ENCODE assay signal across 18 cellular contexts in genomic region chr16:9645911-9646310, GRCh38.
DNase-seq lines count a peak whose midpoint lies in the region; ATAC-seq, FAIRE-seq and TF ChIP-seq lines count a peak whose summit lies in the region.
"Had no signal": no experiment of that assay in that cellular context is flagged by ENCODE, and none has a peak within 500 bp of the region (broad histone marks: within the 10 kb centered on the region; RNA-seq: fewer than 3 reads in every experiment).

No MANE protein-coding gene starts in this region.

- H3K4me1 ChIP-seq in GM12878 (ENCODE audit: control insufficient read depth, insufficient read depth, low read length) (no peaks in the 10 kb centered on the region), mesendoderm (ENCODE audit: control insufficient read depth, low read depth, low read length) (no peaks in the 10 kb centered on the region), ovary (ENCODE audit: insufficient read depth) (no peaks in the 10 kb centered on the region), aorta (ENCODE audit: control insufficient read depth in 1 of 2, insufficient read depth in 2 of 2, low read length in 2 of 2) (no peaks in the 10 kb centered on the region)
- H3K4me1 ChIP-seq: A549, BE2C, Caco-2 had no signal

- H3K79me2 ChIP-seq in GM12878 (ENCODE audit: control insufficient read depth, insufficient read depth, low read length) (no peaks in the 10 kb centered on the region), mesendoderm (ENCODE audit: control insufficient read depth, insufficient read depth, low read length) (no peaks in the 10 kb centered on the region)

- H3K4ac ChIP-seq in mesendoderm (ENCODE audit: low read depth, low read length) = no peak overlapping the region

- peak; percentile 19; the same call in 1 of the 2 replicates for TF ChIP-seq RAD21 in GM12878 (IDR thresholded peaks at IDR 0.05; ENCODE audit: insufficient read depth, low read depth, low read length)

- H3K36me3 ChIP-seq in GM12878 (ENCODE audit: control insufficient read depth in 2 of 2, insufficient read depth in 2 of 2, low read length in 1 of 2) = no peaks in the 10 kb centered on the region
- H3K36me3 ChIP-seq in mesendoderm (ENCODE audit: control insufficient read depth, insufficient read depth, low read length) = no peaks in the 10 kb centered on the region
- H3K36me3 ChIP-seq in ovary = no peaks in the 10 kb centered on the region
- no peaks in the 10 kb centered on the region for H3K36me3 ChIP-seq in aorta (ENCODE audit: control insufficient read depth in 1 of 2, insufficient read depth in 2 of 2, low read length in 1 of 2)
- H3K36me3 ChIP-seq: BE2C had no signal

- H3K4me3 ChIP-seq in GM12878 = no peak overlapping the region
- H3K4me3 ChIP-seq in mesendoderm (ENCODE audit: low read length) = no peak overlapping the region
- no peak overlapping the region for H3K4me3 ChIP-seq in ovary
- H3K4me3 ChIP-seq in aorta (ENCODE audit: low read length in 2 of 2) = no peak overlapping the region
- H3K4me3 ChIP-seq: A549, K562 had no signal

- in situ Hi-C loops in GM12878 (cut with MboI) = loop anchor here (5.0 kb wide), 1 partner anchor 536 kb away; the partner anchor contains the start of gene GRIN2A

- intact Hi-C loops in GM12878 (cut with micrococcal nuclease; ENCODE audit: unreplicated experiment) = no loop called here
- intact Hi-C loops in ovary (cut with DNase I) = no loop called here
- intact Hi-C loops in aorta (cut with DNase I) = loop anchor here (2.0 to 5.0 kb wide), 2 partner anchors 535 to 536 kb away; partner anchors contain the start of gene GRIN2A (in 1 of the 2)

- DNase-seq in M059J (ENCODE audit: low read depth) = peak; percentile 24
- DNase-seq in GM12878 (ENCODE audit: low read depth, low spot score) = no peak
- DNase-seq in mesendoderm = peak; percentile 11
- DNase-seq in ovary = no peak
- no peak for DNase-seq in aorta
- DNase-seq: BE2C; Caco-2; CD8-positive, alpha-beta T cell; DMS53; GOT3; HCEC 1CT; HFFc6 had no signal

- POLR2A ChIA-PET in GM12878 (lab: Charles Lee) = no interaction called here

- H2BK5ac ChIP-seq in mesendoderm (ENCODE audit: low read length) = no peak overlapping the region

- no TSS peak for BruUV-seq in GM12878 (replicated peaks; lab: Mats Ljungman, UMichigan)

- ATAC-seq in GM12878 = 0 out of 3 replicates have a peak, but pooled peaks have one; percentile 44
- ATAC-seq in GM21723 (IDR thresholded peaks at IDR 0.05; ENCODE audit: unreplicated experiment) = no peak
- ATAC-seq in aorta (ENCODE audit: low FRiP score) = no peak
- ATAC-seq: A549; CD8-positive, alpha-beta T cell; K562 had no signal

- TF ChIP-seq CTCF in GM12878 (IDR thresholded peaks at IDR 0.05 in 2 of 3, conservative IDR thresholded peaks at IDR 0.05 in 1 of 3; ENCODE audit: control insufficient read depth in 2 of 3, extremely low read depth in 1 of 3, insufficient read depth in 1 of 3, low read depth in 3 of 3, low read length in 3 of 3) = peak in 2 of 3 experiments; percentile 4 to 13; a peak in 1 of 6 replicates
- no peak for TF ChIP-seq CTCF in ovary (IDR thresholded peaks at IDR 0.05)

- H3K56ac ChIP-seq in mesendoderm (ENCODE audit: low read length) = no peak overlapping the region

- no peaks in the 10 kb centered on the region for H3K79me1 ChIP-seq in mesendoderm (ENCODE audit: low read length)

- TF ChIP-seq EP300 in GM12878 (IDR thresholded peaks at IDR 0.05; ENCODE audit: borderline replicate concordance in 1 of 2, control insufficient read depth in 1 of 2, low read depth in 2 of 2, low read length in 2 of 2) (no peak), ovary (IDR thresholded peaks at IDR 0.05) (no peak)

- RAD21 ChIA-PET in GM12878 (lab: Charles Lee; ENCODE audit: unreplicated experiment) = interaction anchor here (0.5 to 0.6 kb wide), 3 partner anchors 80 to 535 kb away, joined by 3 read pairs; no protein-coding TSS in a partner anchor

- no peak for TF ChIP-seq POLR2A in GM12878 (IDR thresholded peaks at IDR 0.05; ENCODE audit: low read depth, low read length)
- no peak for TF ChIP-seq POLR2A in ovary (IDR thresholded peaks at IDR 0.05)

- H3K23ac ChIP-seq in mesendoderm (ENCODE audit: low read length) = no peak overlapping the region

- no peaks in the 10 kb centered on the region for H3K27me3 ChIP-seq in GM12878 (replicated peaks in 1 of 2; ENCODE audit: control insufficient read depth in 2 of 2, insufficient read depth in 2 of 2, low read length in 1 of 2)
- no peaks in the 10 kb centered on the region for H3K27me3 ChIP-seq in mesendoderm (ENCODE audit: insufficient read depth, low read length, poor library complexity)
- no peaks in the 10 kb centered on the region for H3K27me3 ChIP-seq in ovary
- H3K27me3 ChIP-seq in aorta (ENCODE audit: control insufficient read depth in 1 of 2, insufficient read depth in 2 of 2, low read length in 1 of 2) = no peaks in the 10 kb centered on the region
- H3K27me3 ChIP-seq: BE2C had no signal

- H2BK120ac ChIP-seq in mesendoderm (ENCODE audit: low read depth, low read length) = no peak overlapping the region

- no peak overlapping the region for H4K5ac ChIP-seq in mesendoderm (ENCODE audit: low read length)

- H3K27ac ChIP-seq in GM12878 (ENCODE audit: control insufficient read depth, insufficient read depth) (no peak overlapping the region), mesendoderm (ENCODE audit: low read depth, low read length) (no peak overlapping the region), ovary (no peak overlapping the region), aorta (ENCODE audit: low read depth in 1 of 2, low read length in 2 of 2) (no peak overlapping the region)
- H3K27ac ChIP-seq: A549, C4-2B, HL-60 had no signal

- H3K4me2 ChIP-seq in GM12878 (ENCODE audit: control insufficient read depth, insufficient read depth) (no peak overlapping the region), mesendoderm (ENCODE audit: low read length) (no peak overlapping the region)
- H3K4me2 ChIP-seq: A549 had no signal

- no peak overlapping the region for H2BK15ac ChIP-seq in mesendoderm (replicated peaks; ENCODE audit: low read depth)

- H4K8ac ChIP-seq in mesendoderm (ENCODE audit: low read depth, low read length) = no peak overlapping the region

- no peak for FAIRE-seq in GM12878 (lab: Jason Lieb, UNC)
- FAIRE-seq: A549, GM18507, K562 had no signal

- no peak overlapping the region for H3K9ac ChIP-seq in GM12878 (ENCODE audit: control insufficient read depth, insufficient read depth, low read length)
- no peak overlapping the region for H3K9ac ChIP-seq in mesendoderm (ENCODE audit: low read length)

- SMC1A ChIA-PET in GM12878 (lab: Charles Lee; ENCODE audit: uncharacterized antibody, unreplicated experiment) = no interaction called here

- H2AFZ ChIP-seq in GM12878 (ENCODE audit: control insufficient read depth, low read depth, low read length) = no peak overlapping the region

- CTCF ChIA-PET in GM12878 (lab: Yijun Ruan, JAX) = interaction anchor here (1.2 to 7.9 kb wide), 3 partner anchors 8 to 535 kb away, joined by 4 to 80 read pairs (median 7); partner anchors contain the start of gene GRIN2A

- H3K18ac ChIP-seq in mesendoderm (ENCODE audit: low read length) = no peak overlapping the region

- no peaks in the 10 kb centered on the region for H4K20me1 ChIP-seq in GM12878 (ENCODE audit: control insufficient read depth, insufficient read depth)

- H3K9me3 ChIP-seq in GM12878 (replicated peaks; ENCODE audit: control insufficient read depth, insufficient read depth, low read length) (no peaks in the 10 kb centered on the region), ovary (no peaks in the 10 kb centered on the region), aorta (ENCODE audit: control insufficient read depth, low read length) (no peaks in the 10 kb centered on the region)
- H3K9me3 ChIP-seq: A549, Caco-2 had no signal

- WGBS in GM12878 (ENCODE audit: insufficient coverage, insufficient replicate concordance, low lambda C conversion rate, missing lambda C conversion rate) = 43% methylated on average over 3 of the region's 3 CpGs
- no CpG with 5 or more reads among the region's 3 CpGs for WGBS in mesendoderm (ENCODE audit: extremely low coverage, insufficient coverage, low lambda C conversion rate)
- 78 to 84% (median 80%) methylated on average over 3 of the region's 3 CpGs for WGBS in ovary, 3 donors
- WGBS in aorta, 2 donors = 66 to 67% methylated on average over 3 of the region's 3 CpGs

- H2AK5ac ChIP-seq in mesendoderm (ENCODE audit: low read length) = no peak overlapping the region

TF ChIP-seq in GM12878, 131 proteins besides CTCF, POLR2A, EP300 and RAD21:
- TF ChIP-seq SMARCA5 (IDR thresholded peaks at IDR 0.05) (no peak), CUX1 (IDR thresholded peaks at IDR 0.05; ENCODE audit: insufficient replicate concordance, low read depth, low read length) (no peak)
TF ChIP-seq in GM12878: peak in this region for 0.

Comparison
In these comparisons a context has a peak if more than half of its experiments do, and no peak if none do; other contexts are left out.
1. DNase-seq: peak in M059J (single experiment) and mesendoderm (single experiment); none in GM12878 (single experiment), ovary (0 of 5) and aorta (0 of 2).
2. CTCF ChIP-seq: peak in GM12878 (2 of 3); none in ovary (0 of 3).
3. intact Hi-C loops: an anchor here in aorta (2.0 to 5.0 kb wide); none called in GM12878 and ovary.